Comparison of ENCODE assay signal across 2 cellular contexts in the genomic region with DNA sequence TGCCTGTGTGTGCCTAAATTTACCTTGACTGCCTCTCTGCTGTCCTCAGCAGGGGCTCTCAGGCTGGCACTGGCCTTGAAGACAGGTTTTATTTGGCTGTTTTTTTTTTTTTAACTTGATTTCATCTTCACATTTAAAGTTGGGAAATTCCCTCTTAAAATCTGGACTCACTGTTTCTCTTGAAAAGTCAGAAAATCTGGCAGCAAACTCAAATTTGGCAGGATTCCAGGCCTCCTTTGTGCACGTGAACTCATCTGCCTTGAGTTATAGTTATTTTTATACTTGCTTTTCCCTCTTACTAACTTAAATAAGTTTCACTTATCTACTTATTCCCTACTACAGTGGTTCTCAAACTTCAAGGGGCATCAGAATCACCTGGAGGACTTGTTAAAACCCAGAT.
TF ChIP-seq lines count a peak whose summit lies in the region.

No MANE protein-coding gene starts in this region.

TF ChIP-seq in IMR-90, 13 proteins besides CTCF, POLR2A, EP300 and RAD21:
- no peak for TF ChIP-seq CEBPB (IDR thresholded peaks at IDR 0.05; ENCODE audit: low read depth, low read length)
- no peak for TF ChIP-seq FOS (IDR thresholded peaks at IDR 0.05; ENCODE audit: low read depth, low read length)
- TF ChIP-seq, protein P1, sequence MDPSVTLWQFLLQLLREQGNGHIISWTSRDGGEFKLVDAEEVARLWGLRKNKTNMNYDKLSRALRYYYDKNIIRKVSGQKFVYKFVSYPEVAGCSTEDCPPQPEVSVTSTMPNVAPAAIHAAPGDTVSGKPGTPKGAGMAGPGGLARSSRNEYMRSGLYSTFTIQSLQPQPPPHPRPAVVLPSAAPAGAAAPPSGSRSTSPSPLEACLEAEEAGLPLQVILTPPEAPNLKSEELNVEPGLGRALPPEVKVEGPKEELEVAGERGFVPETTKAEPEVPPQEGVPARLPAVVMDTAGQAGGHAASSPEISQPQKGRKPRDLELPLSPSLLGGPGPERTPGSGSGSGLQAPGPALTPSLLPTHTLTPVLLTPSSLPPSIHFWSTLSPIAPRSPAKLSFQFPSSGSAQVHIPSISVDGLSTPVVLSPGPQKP (IDR thresholded peaks at IDR 0.05; ENCODE audit: borderline replicate concordance, low read depth, low read length) = no peak
- no peak for TF ChIP-seq MXI1 (IDR thresholded peaks at IDR 0.05; ENCODE audit: borderline replicate concordance, low read depth, low read length)

TF ChIP-seq in K562, 482 proteins besides CTCF, POLR2A, EP300 and RAD21:
- TF ChIP-seq NFIC (IDR thresholded peaks at IDR 0.05) = peak; percentile 52
- TF ChIP-seq FOXA1 (IDR thresholded peaks at IDR 0.05; ENCODE audit: borderline replicate concordance) = no peak
